1 cellular context compared by ENCODE assay signal in genomic region chr9:316382-316965, GRCh38.
TF ChIP-seq lines count a peak whose summit lies in the region.

No MANE protein-coding gene starts in this region.

TF ChIP-seq in GM23338, 12 proteins besides CTCF, POLR2A, EP300 and RAD21 (continued from another document):
- TF ChIP-seq ZNF462 (CRISPR knock-in tag; IDR thresholded peaks at IDR 0.05) = no peak
- no peak for TF ChIP-seq POLR2AphosphoS5 (IDR thresholded peaks at IDR 0.05; ENCODE audit: low read depth)
- no peak for TF ChIP-seq ZNF331 (CRISPR knock-in tag; IDR thresholded peaks at IDR 0.05; ENCODE audit: low read depth)
- no peak for TF ChIP-seq REST (IDR thresholded peaks at IDR 0.05; ENCODE audit: unreplicated experiment)
- TF ChIP-seq JUNB (IDR thresholded peaks at IDR 0.05; ENCODE audit: unreplicated experiment) = no peak
- no peak for TF ChIP-seq NANOG (IDR thresholded peaks at IDR 0.05; ENCODE audit: borderline replicate concordance)
- no peak for TF ChIP-seq EZH2phosphoT487 (IDR thresholded peaks at IDR 0.05; ENCODE audit: unreplicated experiment)
